In genomic region chr14:24365600-24366374, GRCh38 we compare ENCODE assay signal across 8 cellular contexts. TPM values are rescaled to one million over a fixed set of nuclear protein-coding genes. Genes with fewer than 3 reads are reported as not detected.
A peak's percentile ranks its signal among the peaks of the same experiment; 100 is the strongest.
DNase-seq lines count a peak whose midpoint lies in the region; ATAC-seq and TF ChIP-seq lines count a peak whose summit lies in the region.

No MANE protein-coding gene starts in this region.

- no peak for TF ChIP-seq POLR2A in right lobe of liver (IDR thresholded peaks at IDR 0.05)

- DNase-seq in G401 (ENCODE audit: low spot score) (peak; percentile 91), NCI-H460 (ENCODE audit: extremely low read depth, low read depth) (peak; percentile 89), right lobe of liver (peak; percentile 83 to 86 (median 84))
- DNase-seq in activated CD4-positive, alpha-beta memory T cell treated with anti-CD3 and anti-CD28 coated beads for 36 hours = peak; percentile 77
- DNase-seq in stimulated activated CD4-positive, alpha-beta T cell treated with anti-CD3 and anti-CD28 coated beads, TNF-alpha, amount 100 ng/mL, for 24 hours (ENCODE audit: low read depth in 3 of 3) = peak; percentile 27 to 74 (median 41)

- no peak overlapping the region for H3K27ac Mint-ChIP-seq in activated CD4-positive, alpha-beta memory T cell treated with anti-CD3 and anti-CD28 coated beads for 36 hours

- intact Hi-C loops in activated CD4-positive, alpha-beta memory T cell treated with anti-CD3 and anti-CD28 coated beads for 36 hours (cut with micrococcal nuclease) = loop anchor here (1.0 to 5.0 kb wide), 2 partner anchors 33 to 66 kb away; no protein-coding TSS in a partner anchor
- intact Hi-C loops in right lobe of liver (cut with DNase I) = loop anchor here (5.0 kb wide), 1 partner anchor 67 kb away; no protein-coding TSS in a partner anchor

- POLR2A ChIA-PET in activated CD4-positive, alpha-beta memory T cell treated with anti-CD3 and anti-CD28 coated beads for 36 hours (lab: Charles Lee) = interaction anchor here (0.9 to 2.0 kb wide), 3 partner anchors 13 to 123 kb away, joined by 3 to 19 read pairs (median 5); partner anchors contain the start of genes CBLN3, KHNYN and TINF2

- H3K4me3 Mint-ChIP-seq in activated CD4-positive, alpha-beta memory T cell treated with anti-CD3 and anti-CD28 coated beads for 36 hours = peak overlapping the region; percentile 39

- CTCF ChIA-PET in activated CD4-positive, alpha-beta memory T cell treated with anti-CD3 and anti-CD28 coated beads for 36 hours (lab: Charles Lee) = interaction anchor here (0.8 to 2.3 kb wide), 16 partner anchors 24 to 75 kb away, joined by 3 to 129 read pairs (median 8); partner anchors contain the start of genes CBLN3, KHNYN and RIPK3

- H3K4me1 ChIP-seq in duodenal mucosa (ENCODE audit: control insufficient read depth in 1 of 2, insufficient read depth in 2 of 2, low read length in 2 of 2) (peaks cover 12 to 16% of the 10 kb centered on the region in 2 donors), right lobe of liver (no peaks in the 10 kb centered on the region)

- in situ Hi-C loops in G401 (cut with HindIII; ENCODE audit: low sequenced_read_pairs) = no loop called here

- TF ChIP-seq CTCF in right lobe of liver (IDR thresholded peaks at IDR 0.05) = peak; percentile 81 to 91 (median 84)

- peaks cover 24% of the 10 kb centered on the region for H3K4me1 Mint-ChIP-seq in activated CD4-positive, alpha-beta memory T cell treated with anti-CD3 and anti-CD28 coated beads for 36 hours (ENCODE audit: low read depth)

- WGBS in right lobe of liver (ENCODE audit: insufficient coverage, low coverage, low lambda C conversion rate, missing lambda C conversion rate) = 16% methylated on average over 14 of the region's 26 CpGs

- H3K4me3 ChIP-seq in duodenal mucosa (ENCODE audit: low read depth in 1 of 2, low read length in 2 of 2) (peak overlapping the region; percentile 60 to 70), right lobe of liver (no peak overlapping the region)

- H3K36me3 Mint-ChIP-seq in activated CD4-positive, alpha-beta memory T cell treated with anti-CD3 and anti-CD28 coated beads for 36 hours = no peaks in the 10 kb centered on the region

- H3K27ac ChIP-seq in duodenal mucosa (ENCODE audit: low read depth, low read length) (peak overlapping the region; percentile 65), right lobe of liver (peak overlapping the region; percentile 19 to 47 (median 35))

- no peaks in the 10 kb centered on the region for H3K9me3 Mint-ChIP-seq in activated CD4-positive, alpha-beta memory T cell treated with anti-CD3 and anti-CD28 coated beads for 36 hours

- H3K9me3 ChIP-seq in duodenal mucosa (ENCODE audit: control insufficient read depth in 1 of 2, low read length in 2 of 2) (no peaks in the 10 kb centered on the region), right lobe of liver (no peaks in the 10 kb centered on the region)

- H3K9ac ChIP-seq in duodenal mucosa (ENCODE audit: low read depth in 1 of 2, low read length in 2 of 2) = peak overlapping the region; percentile 59 to 72

- H3K27me3 ChIP-seq in duodenal mucosa (ENCODE audit: control insufficient read depth in 1 of 2, insufficient read depth in 2 of 2, low read length in 2 of 2) (no peaks in the 10 kb centered on the region), right lobe of liver (no peaks in the 10 kb centered on the region)

- peaks cover 44% of the 10 kb centered on the region for H3K27me3 Mint-ChIP-seq in activated CD4-positive, alpha-beta memory T cell treated with anti-CD3 and anti-CD28 coated beads for 36 hours

- ATAC-seq in HG03039 (IDR thresholded peaks at IDR 0.05; ENCODE audit: unreplicated experiment) (peak; percentile 28), right lobe of liver (peak; percentile 94 to 95 (median 95)), HG03457 (IDR thresholded peaks at IDR 0.05; ENCODE audit: unreplicated experiment) (no peak)

- H3K36me3 ChIP-seq in duodenal mucosa (ENCODE audit: control insufficient read depth in 1 of 2, insufficient read depth in 2 of 2, low read length in 2 of 2) = no peaks in the 10 kb centered on the region
- no peaks in the 10 kb centered on the region for H3K36me3 ChIP-seq in right lobe of liver

RNA-seq across cellular contexts. Expression of gene NFATC4, which starts 2.2 kb away (rescaled TPM):
- 41.4 and 45.5 TPM in 2 replicates for total RNA-seq in G401 (2014; rRNA removed; shearing (Covaris generic))
- 17.7 and 23.6 TPM in 2 replicates for total RNA-seq in NCI-H460 (2014; rRNA removed; shearing (Covaris generic))
- 59.5 and 82.5 TPM in 2 replicates for polyA plus RNA-seq in NCI-H460 (2014; cell fraction: nucleus; rRNA removed)
- total RNA-seq in activated CD4-positive, alpha-beta memory T cell treated with anti-CD3 and anti-CD28 coated beads for 36 hours = not detected
- 1 to 10 TPM; 1.0 to 3.7 (median 2.0) TPM for total RNA-seq in right lobe of liver

RNA-seq across cellular contexts. Expression of gene RIPK3, which starts 26.0 kb away (rescaled TPM):
- total RNA-seq in G401 (2014; rRNA removed; shearing (Covaris generic)) = not detected in 2 replicates
- total RNA-seq in NCI-H460 (2014; rRNA removed; shearing (Covaris generic)) = not detected in 2 replicates
- not detected in 2 replicates for polyA plus RNA-seq in NCI-H460 (2014; cell fraction: nucleus; rRNA removed)
- 10 to 100 TPM; 11.0 to 11.8 TPM for total RNA-seq in activated CD4-positive, alpha-beta memory T cell treated with anti-CD3 and anti-CD28 coated beads for 36 hours
- total RNA-seq in right lobe of liver = 1 to 10 TPM in 2 of 6 experiments, under 1 TPM in 4; 0.70 to 1.6 (median 0.90) TPM

RNA-seq across cellular contexts. Expression of gene ADCY4, which starts 30.9 kb away (rescaled TPM):
- not detected in 2 replicates for total RNA-seq in G401 (2014; rRNA removed; shearing (Covaris generic))
- total RNA-seq in NCI-H460 (2014; rRNA removed; shearing (Covaris generic)) = 0.40 TPM in 1 of 2 replicates, not detected in the other
- polyA plus RNA-seq in NCI-H460 (2014; cell fraction: nucleus; rRNA removed) = 0.08 TPM in 1 of 2 replicates, not detected in the other
- 1 to 10 TPM; 1.6 to 2.4 TPM for total RNA-seq in activated CD4-positive, alpha-beta memory T cell treated with anti-CD3 and anti-CD28 coated beads for 36 hours
- total RNA-seq in right lobe of liver = 1 to 10 TPM; 2.3 to 7.2 (median 3.9) TPM

RNA-seq across cellular contexts. Expression of gene NYNRIN, which starts 33.0 kb away (rescaled TPM):
- total RNA-seq in G401 (2014; rRNA removed; shearing (Covaris generic)) = 19.7 and 24.1 TPM in 2 replicates
- total RNA-seq in NCI-H460 (2014; rRNA removed; shearing (Covaris generic)) = 0.12 and 0.17 TPM in 2 replicates
- polyA plus RNA-seq in NCI-H460 (2014; cell fraction: nucleus; rRNA removed) = 0.10 and 0.15 TPM in 2 replicates
- under 1 TPM; 0.02 to 0.22 TPM for total RNA-seq in activated CD4-positive, alpha-beta memory T cell treated with anti-CD3 and anti-CD28 coated beads for 36 hours
- total RNA-seq in right lobe of liver = 1 to 10 TPM; 1.8 to 6.1 (median 2.7) TPM

RNA-seq across cellular contexts. Expression of gene LTB4R, which starts 54.5 kb away (rescaled TPM):
- 1.6 and 5.7 TPM in 2 replicates for total RNA-seq in G401 (2014; rRNA removed; shearing (Covaris generic))
- total RNA-seq in NCI-H460 (2014; rRNA removed; shearing (Covaris generic)) = 11.1 and 13.4 TPM in 2 replicates
- polyA plus RNA-seq in NCI-H460 (2014; cell fraction: nucleus; rRNA removed) = 102 and 176 TPM in 2 replicates
- total RNA-seq in activated CD4-positive, alpha-beta memory T cell treated with anti-CD3 and anti-CD28 coated beads for 36 hours = 10 to 100 TPM; 15.4 to 16.7 TPM
- total RNA-seq in right lobe of liver = 1 to 10 TPM; 2.7 to 5.5 (median 3.9) TPM

Comparison
In these comparisons a context has a peak if more than half of its experiments do, and no peak if none do; other contexts are left out.
1. DNase-seq: peak in every context shown above with its lines; median percentile 91 in G401; 89 in NCI-H460; 84 in right lobe of liver; 77 in activated CD4-positive, alpha-beta memory T cell treated with anti-CD3 and anti-CD28 coated beads for 36 hours; 41 in stimulated activated CD4-positive, alpha-beta T cell treated with anti-CD3 and anti-CD28 coated beads, TNF-alpha, amount 100 ng/mL, for 24 hours.
2. H3K4me3 ChIP-seq: peak in duodenal mucosa (2 of 2); none in right lobe of liver (0 of 3).
3. RNA of gene RIPK3, which starts 26.0 kb away (total RNA-seq): 11.0 to 11.8 TPM in activated CD4-positive, alpha-beta memory T cell treated with anti-CD3 and anti-CD28 coated beads for 36 hours; 0.70 to 1.6 TPM in right lobe of liver, not detected in G401 and not detected in NCI-H460; every median in the first group is over 4 times any median in the second.